In the genomic region with DNA sequence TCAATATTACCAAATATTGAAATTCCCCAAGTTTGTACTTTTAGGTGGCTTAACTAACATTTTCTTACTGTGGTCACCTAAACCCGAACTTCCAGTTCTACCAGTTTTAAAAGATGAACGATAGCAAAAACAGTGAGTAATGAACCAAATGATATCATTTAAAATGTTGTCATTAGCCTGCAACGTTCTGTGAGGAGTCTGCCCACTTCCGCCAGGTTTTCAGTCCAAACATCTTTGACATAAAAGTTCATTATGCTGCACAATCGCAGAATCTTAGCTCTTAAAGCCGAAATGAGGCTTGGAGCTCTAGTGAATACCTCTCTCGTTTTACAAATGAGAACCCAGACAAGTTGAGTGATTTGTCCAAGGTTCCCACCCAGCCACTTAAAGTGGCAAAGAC, we compare ENCODE assay signal across 8 cellular contexts. TPM values are rescaled to one million over a fixed set of nuclear protein-coding genes. Genes with fewer than 3 reads are reported as not detected.
DNase-seq lines count a peak whose midpoint lies in the region; ATAC-seq, FAIRE-seq and TF ChIP-seq lines count a peak whose summit lies in the region.

No MANE protein-coding gene starts in this region.

- CTCF ChIA-PET in activated CD4-positive, alpha-beta T cell treated with anti-CD3 and anti-CD28 coated beads, Interleukin-2, amount 10 ng/mL, durations not matched to agents 7 days and 5 days (lab: Charles Lee) = no interaction called here

- H3K4me1 Mint-ChIP-seq in activated CD4-positive, alpha-beta T cell treated with anti-CD3 and anti-CD28 coated beads, Interleukin-2, amount 10 ng/mL, durations not matched to agents 7 days and 5 days = peaks cover 21% of the 10 kb centered on the region
- peaks cover 9% of the 10 kb centered on the region for H3K4me1 Mint-ChIP-seq in T-helper 1 cell treated with Interleukin-12 subunit alpha and Interleukin-12 subunit beta and Interleukin-4 antibody, amounts not matched to agents 30 μg/mL and 1 μg/mL, for 36 hours (ENCODE audit: low read depth)

- H3K4me3 ChIP-seq in retinal pigment epithelial cell (ENCODE audit: low read length) = peak overlapping the region; percentile 79

- peak; percentile 24 for DNase-seq in activated CD4-positive, alpha-beta T cell treated with anti-CD3 and anti-CD28 coated beads, Interleukin-2, amount 10 ng/mL, durations not matched to agents 7 days and 5 days
- DNase-seq in activated CD4-positive, alpha-beta T cell treated with anti-CD3 and anti-CD28 coated beads for 1 hour = no peak
- DNase-seq in fibroblast of peridontal ligament (ENCODE audit: extremely low read depth) (peak; percentile 18), retinal pigment epithelial cell (ENCODE audit: low read depth) (no peak), frontal cortex (ENCODE audit: low spot score in 2 of 2) (no peak), mucosa of gallbladder (ENCODE audit: low spot score) (no peak)

- H3K27me3 Mint-ChIP-seq in activated CD4-positive, alpha-beta T cell treated with anti-CD3 and anti-CD28 coated beads, Interleukin-2, amount 10 ng/mL, durations not matched to agents 7 days and 5 days = peaks cover 5% of the 10 kb centered on the region
- peaks cover 19% of the 10 kb centered on the region for H3K27me3 Mint-ChIP-seq in T-helper 1 cell treated with Interleukin-12 subunit alpha and Interleukin-12 subunit beta and Interleukin-4 antibody, amounts not matched to agents 30 μg/mL and 1 μg/mL, for 36 hours (ENCODE audit: low read depth)

- H3K27ac Mint-ChIP-seq in activated CD4-positive, alpha-beta T cell treated with anti-CD3 and anti-CD28 coated beads, Interleukin-2, amount 10 ng/mL, durations not matched to agents 7 days and 5 days = peak overlapping the region; percentile 96
- peak overlapping the region; percentile 93 for H3K27ac Mint-ChIP-seq in T-helper 1 cell treated with Interleukin-12 subunit alpha and Interleukin-12 subunit beta and Interleukin-4 antibody, amounts not matched to agents 30 μg/mL and 1 μg/mL, for 36 hours

- H3K4me3 Mint-ChIP-seq in activated CD4-positive, alpha-beta T cell treated with anti-CD3 and anti-CD28 coated beads, Interleukin-2, amount 10 ng/mL, durations not matched to agents 7 days and 5 days = peak overlapping the region; percentile 88
- H3K4me3 Mint-ChIP-seq in T-helper 1 cell treated with Interleukin-12 subunit alpha and Interleukin-12 subunit beta and Interleukin-4 antibody, amounts not matched to agents 30 μg/mL and 1 μg/mL, for 36 hours = peak overlapping the region; percentile 87

- POLR2A ChIA-PET in activated CD4-positive, alpha-beta T cell treated with anti-CD3 and anti-CD28 coated beads, Interleukin-2, amount 10 ng/mL, durations not matched to agents 7 days and 5 days (lab: Charles Lee) = no interaction called here

- TF ChIP-seq CTCF in retinal pigment epithelial cell (conservative IDR thresholded peaks at IDR 0.05; ENCODE audit: low read depth, low read length) = no peak

- H3K9me3 Mint-ChIP-seq in activated CD4-positive, alpha-beta T cell treated with anti-CD3 and anti-CD28 coated beads, Interleukin-2, amount 10 ng/mL, durations not matched to agents 7 days and 5 days = no peaks in the 10 kb centered on the region
- no peaks in the 10 kb centered on the region for H3K9me3 Mint-ChIP-seq in T-helper 1 cell treated with Interleukin-12 subunit alpha and Interleukin-12 subunit beta and Interleukin-4 antibody, amounts not matched to agents 30 μg/mL and 1 μg/mL, for 36 hours

- FAIRE-seq in frontal cortex (lab: Jason Lieb, UNC) = no peak

- peaks cover 2% of the 10 kb centered on the region for H3K36me3 Mint-ChIP-seq in activated CD4-positive, alpha-beta T cell treated with anti-CD3 and anti-CD28 coated beads, Interleukin-2, amount 10 ng/mL, durations not matched to agents 7 days and 5 days (ENCODE audit: low read depth)
- H3K36me3 Mint-ChIP-seq in T-helper 1 cell treated with Interleukin-12 subunit alpha and Interleukin-12 subunit beta and Interleukin-4 antibody, amounts not matched to agents 30 μg/mL and 1 μg/mL, for 36 hours (ENCODE audit: low read depth) = peaks cover 3% of the 10 kb centered on the region

- no peak for ATAC-seq in HG02870 (IDR thresholded peaks at IDR 0.05; ENCODE audit: unreplicated experiment)

RNA-seq across cellular contexts. Expression of gene PIGA, which starts 0.8 kb away (rescaled TPM):
- 10 to 100 TPM; 16.4 to 19.7 TPM for total RNA-seq in activated CD4-positive, alpha-beta T cell treated with anti-CD3 and anti-CD28 coated beads, Interleukin-2, amount 10 ng/mL, durations not matched to agents 7 days and 5 days
- total RNA-seq in frontal cortex (16.7 TPM), mucosa of gallbladder (15.8 TPM)

RNA-seq across cellular contexts. Expression of gene ASB11, which starts 19.1 kb away (rescaled TPM):
- total RNA-seq in activated CD4-positive, alpha-beta T cell treated with anti-CD3 and anti-CD28 coated beads, Interleukin-2, amount 10 ng/mL, durations not matched to agents 7 days and 5 days = not detected
- total RNA-seq in frontal cortex (not detected), mucosa of gallbladder (not detected)

RNA-seq across cellular contexts. Expression of gene VEGFD, which starts 49.7 kb away (rescaled TPM):
- total RNA-seq in activated CD4-positive, alpha-beta T cell treated with anti-CD3 and anti-CD28 coated beads, Interleukin-2, amount 10 ng/mL, durations not matched to agents 7 days and 5 days = not detected
- total RNA-seq in frontal cortex = not detected
- 3.2 TPM for total RNA-seq in mucosa of gallbladder

Comparison
In these comparisons a context has a peak if more than half of its experiments do, and no peak if none do; other contexts are left out.
1. DNase-seq: peak in activated CD4-positive, alpha-beta T cell treated with anti-CD3 and anti-CD28 coated beads, Interleukin-2, amount 10 ng/mL, durations not matched to agents 7 days and 5 days (single experiment) and fibroblast of peridontal ligament (single experiment); none in activated CD4-positive, alpha-beta T cell treated with anti-CD3 and anti-CD28 coated beads for 1 hour (single experiment), retinal pigment epithelial cell (single experiment), frontal cortex (0 of 2) and mucosa of gallbladder (single experiment).